ENCODE assay signal across 1 cellular context in genomic region chr7:2627258-2628136, GRCh38.
TF ChIP-seq lines count a peak whose summit lies in the region.

No MANE protein-coding gene starts in this region.

TF ChIP-seq in K562, 482 proteins besides CTCF, POLR2A, EP300 and RAD21:
- TF ChIP-seq CUX1 (CRISPR knock-in tag; IDR thresholded peaks at IDR 0.05) (no peak), ETV6 (IDR thresholded peaks at IDR 0.05; ENCODE audit: borderline replicate concordance in 1 of 2, low read depth in 2 of 2, low read length in 1 of 2) (no peak), ETV6 (CRISPR knock-in tag; IDR thresholded peaks at IDR 0.05; ENCODE audit: borderline replicate concordance) (no peak), CCNT2 (IDR thresholded peaks at IDR 0.05; ENCODE audit: borderline replicate concordance, extremely low read depth, insufficient read length, low read depth, low read length) (no peak), CBFA2T2 (conservative IDR thresholded peaks at IDR 0.05) (no peak), MTA1 (IDR thresholded peaks at IDR 0.05; ENCODE audit: borderline replicate concordance) (peak; percentile 51; the same call in 1 of the 2 replicates), LARP7 (IDR thresholded peaks at IDR 0.05) (no peak), ATF3 (IDR thresholded peaks at IDR 0.05) (no peak), ATF3 (CRISPR knock-in tag; conservative IDR thresholded peaks at IDR 0.05) (no peak), ZNF398 (CRISPR knock-in tag; IDR thresholded peaks at IDR 0.05) (no peak), KDM1A (IDR thresholded peaks at IDR 0.05) (peak; percentile 39 to 54; a peak in 3 of 4 replicates), CCAR2 (IDR thresholded peaks at IDR 0.05; ENCODE audit: low read depth, low read length) (no peak), HDAC1 (IDR thresholded peaks at IDR 0.05) (peak in 1 of 2 experiments; percentile 39; a peak in 1 of 4 replicates), GTF2B (IDR thresholded peaks at IDR 0.05; ENCODE audit: extremely low read depth, insufficient read length) (no peak), GTF3C2 (IDR thresholded peaks at IDR 0.05; ENCODE audit: borderline replicate concordance, extremely low read depth, insufficient read length) (no peak), ZC3H11A (IDR thresholded peaks at IDR 0.05; ENCODE audit: low read depth, low read length) (no peak), MCM2 (IDR thresholded peaks at IDR 0.05; ENCODE audit: low read depth) (no peak), OTX1 (CRISPR knock-in tag; IDR thresholded peaks at IDR 0.05) (0 out of 2 replicates have a peak, but pooled peaks have one; percentile 17), PTRF (tag; IDR thresholded peaks at IDR 0.05) (no peak), POLR2G (IDR thresholded peaks at IDR 0.05; ENCODE audit: low read depth, low read length) (no peak), ZNF584 (CRISPR knock-in tag; IDR thresholded peaks at IDR 0.05; ENCODE audit: low read depth) (no peak), ESRRA (IDR thresholded peaks at IDR 0.05; ENCODE audit: borderline replicate concordance, low read depth) (no peak), ZNF512 (tag; IDR thresholded peaks at IDR 0.05) (peak; percentile 87), RBM25 (IDR thresholded peaks at IDR 0.05; ENCODE audit: low read depth, low read length, severe bottlenecking) (peak; percentile 86), BCOR (IDR thresholded peaks at IDR 0.05) (peak; percentile 69; the same call in 1 of the 2 replicates), HNRNPH1 (optimal IDR thresholded peaks at IDR 0.05; ENCODE audit: low read depth, low read length) (no peak), ZNF133 (CRISPR knock-in tag; IDR thresholded peaks at IDR 0.05) (no peak), ZNF518B (CRISPR knock-in tag; IDR thresholded peaks at IDR 0.05) (no peak), ASH1L (IDR thresholded peaks at IDR 0.05; ENCODE audit: borderline replicate concordance, low read depth, partially characterized antibody) (no peak), ZBTB33 (CRISPR knock-in tag; IDR thresholded peaks at IDR 0.05) (peak; percentile 48; the same call in 1 of the 2 replicates)
TF ChIP-seq in K562: peak in this region for 8.
